Comparison of ENCODE assay signal across 8 cellular contexts in genomic region chr1:151540021-151540981, GRCh38. TPM values are rescaled to one million over a fixed set of nuclear protein-coding genes. Genes with fewer than 3 reads are reported as not detected.
A peak's percentile ranks its signal among the peaks of the same experiment; 100 is the strongest.
DNase-seq lines count a peak whose midpoint lies in the region; ATAC-seq, FAIRE-seq and TF ChIP-seq lines count a peak whose summit lies in the region.

A gene with protein sequence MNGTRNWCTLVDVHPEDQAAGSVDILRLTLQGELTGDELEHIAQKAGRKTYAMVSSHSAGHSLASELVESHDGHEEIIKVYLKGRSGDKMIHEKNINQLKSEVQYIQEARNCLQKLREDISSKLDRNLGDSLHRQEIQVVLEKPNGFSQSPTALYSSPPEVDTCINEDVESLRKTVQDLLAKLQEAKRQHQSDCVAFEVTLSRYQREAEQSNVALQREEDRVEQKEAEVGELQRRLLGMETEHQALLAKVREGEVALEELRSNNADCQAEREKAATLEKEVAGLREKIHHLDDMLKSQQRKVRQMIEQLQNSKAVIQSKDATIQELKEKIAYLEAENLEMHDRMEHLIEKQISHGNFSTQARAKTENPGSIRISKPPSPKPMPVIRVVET (plus strand): TSS chr1:151540309. CDS start chr1:151540367, 58 bp downstream.

- CTCF ChIA-PET in T-cell (lab: Charles Lee) = interaction anchor here (0.5 to 1.4 kb wide), 5 partner anchors 26 to 300 kb away, joined by 3 to 5 read pairs (median 4); partner anchors contain the start of genes C2CD4D (in 1 of the 2) and CGN (in 1 of the 2)

- POLR2A ChIA-PET in T-cell (lab: Charles Lee) = interaction anchor here in 1 of 2 donors (0.7 to 0.8 kb wide), 3 partner anchors 13 to 359 kb away, joined by 4 to 6 read pairs (median 4); no protein-coding TSS in a partner anchor

- TF ChIP-seq CTCF in psoas muscle (IDR thresholded peaks at IDR 0.05) = no peak

- H3K36me3 ChIP-seq in psoas muscle (ENCODE audit: insufficient read depth in 1 of 2, low read depth in 1 of 2) = no peaks in the 10 kb centered on the region

- intact Hi-C loops in left ventricle myocardium superior (cut with micrococcal nuclease) (no loop called here), psoas muscle (cut with DNase I) (loop anchor here in 1 of 2 donors (5.0 kb wide), 1 partner anchor 297 kb away; the partner anchor contains the start of gene C2CD4D)

- no peaks in the 10 kb centered on the region for H3K9me3 ChIP-seq in psoas muscle

- peaks cover 22 to 29% (median 28%) of the 10 kb centered on the region in 3 donors for H3K4me1 Mint-ChIP-seq in T-cell

- DNase-seq in NCI-H128 (lab: John Stamatoyannopoulos, UW; ENCODE audit: unreplicated experiment) (peak; percentile 98), T-cell (peak; percentile 87 to 97 (median 94)), amniotic epithelial cell (ENCODE audit: low read depth) (peak; percentile 74), left ventricle myocardium superior (peak; percentile 96), psoas muscle (peak; percentile 91 to 95), urothelium cell line (ENCODE audit: low spot score) (peak; percentile 92)

- peak within 1 kb of the TSS; percentile 90 for H3K4me3 ChIP-seq in psoas muscle

- FAIRE-seq in urothelium cell line (lab: Jason Lieb, UNC) = peak; percentile 90

- peak within 1 kb of the TSS; percentile 81 for H3K27ac ChIP-seq in psoas muscle

- H3K27ac Mint-ChIP-seq in T-cell = peak within 1 kb of the TSS; percentile 80 to 84

- H3K4me3 Mint-ChIP-seq in T-cell = peak within 1 kb of the TSS; percentile 92 to 98 (median 94)

- no peaks in the 10 kb centered on the region for H3K36me3 Mint-ChIP-seq in T-cell

- H3K9me3 Mint-ChIP-seq in T-cell = no peaks in the 10 kb centered on the region

- H3K27me3 ChIP-seq in psoas muscle (ENCODE audit: insufficient read depth in 3 of 3, low read length in 2 of 3) = no peaks in the 10 kb centered on the region

- H3K4me1 ChIP-seq in psoas muscle = peaks cover 9% of the 10 kb centered on the region

- TF ChIP-seq POLR2A in GM10847 (IDR thresholded peaks at IDR 0.05; ENCODE audit: extremely low read depth, insufficient read length) = peak; percentile 63

- ATAC-seq in HG02642 (IDR thresholded peaks at IDR 0.05; ENCODE audit: poor library complexity, unreplicated experiment) = peak; percentile 93
- peak; percentile 97 to 99 (median 98) for ATAC-seq in T-cell (replicated peaks in 1 of 4)
- ATAC-seq in left ventricle myocardium superior = peak; percentile 98
- ATAC-seq in psoas muscle = peak; percentile 92 to 97 (median 94)

- peaks cover 7 to 8% of the 10 kb centered on the region in 2 donors for H3K27me3 Mint-ChIP-seq in T-cell

- WGBS in psoas muscle, 3 donors = 2 to 5% (median 4%) methylated on average over 61 to 70 of the region's 70 CpGs

RNA-seq across cellular contexts. Expression of the gene that starts here (rescaled TPM):
- total RNA-seq in T-cell (1 to 10 TPM; 2.8 to 5.5 (median 4.3) TPM), left ventricle myocardium superior (3.1 TPM), psoas muscle (1 to 10 TPM in 3 of 4 donors, under 1 TPM in 1; 0.97 to 5.3 (median 1.7) TPM)
- polyA plus RNA-seq in psoas muscle = 1 to 10 TPM in 2 of 3 donors, under 1 TPM in 1; 0.86 to 3.0 (median 1.1) TPM

Comparison
In these comparisons a context has a peak if more than half of its experiments do, and no peak if none do; other contexts are left out.
1. Peak in every context shown above with its lines: DNase-seq, ATAC-seq, H3K4me3 ChIP-seq and H3K27ac ChIP-seq.